In the genomic region with DNA sequence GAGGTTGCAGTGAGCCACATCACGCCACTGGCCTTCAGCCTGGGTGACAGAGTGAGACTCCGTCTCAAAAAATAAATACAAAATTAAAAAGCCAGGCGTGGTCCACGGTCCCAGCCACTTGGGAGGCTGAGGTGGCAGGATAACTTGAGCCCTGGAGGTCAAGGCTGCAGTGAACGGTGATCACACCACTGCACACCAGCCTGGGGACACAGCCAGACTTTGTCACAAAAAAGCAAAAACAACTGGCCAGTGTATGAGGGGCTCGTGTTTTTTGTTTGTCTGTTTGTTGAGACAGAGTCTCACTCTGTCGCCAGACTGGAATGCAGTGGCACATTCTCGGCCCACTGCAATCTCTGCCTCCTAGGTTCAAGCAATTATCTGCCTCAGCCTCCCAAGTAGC, we compare ENCODE assay signal across 18 cellular contexts. TPM values are rescaled to one million over a fixed set of nuclear protein-coding genes. Genes with fewer than 3 reads are reported as not detected.
DNase-seq lines count a peak whose midpoint lies in the region; ATAC-seq and TF ChIP-seq lines count a peak whose summit lies in the region.
"Had no signal": no experiment of that assay in that cellular context is flagged by ENCODE, and none has a peak within 500 bp of the region (broad histone marks: within the 10 kb centered on the region; RNA-seq: fewer than 3 reads in every experiment).

No MANE protein-coding gene starts in this region.

- peak overlapping the region; percentile 31 for H3K4me3 Mint-ChIP-seq in activated T-cell treated with anti-CD3 and anti-CD28 coated beads, Interleukin-2, amount 50 U/mL, for 4 hours
- H3K4me3 Mint-ChIP-seq in activated T-cell treated with anti-CD3 and anti-CD28 coated beads, Interleukin-2, amount 50 U/mL, for 72 hours = no peak overlapping the region
- H3K4me3 Mint-ChIP-seq in endodermal cell (peak overlapping the region; percentile 85), nephron progenitor cell (no peak overlapping the region)

- WGBS in endodermal cell (ENCODE audit: insufficient coverage in 1 of 2, insufficient read length in 1 of 2), 2 experiments = 95 to 97% methylated on average over 6 to 8 of the region's 8 CpGs
- no CpG with 5 or more reads among the region's 8 CpGs for WGBS in trophoblast cell (ENCODE audit: extremely low coverage, insufficient coverage, insufficient read length)
- WGBS in upper lobe of left lung, 2 donors = 85 to 88% methylated on average over 8 of the region's 8 CpGs
- WGBS in gastroesophageal sphincter (ENCODE audit: low coverage in 1 of 2), 2 donors = 75 to 82% methylated on average over 5 to 7 of the region's 8 CpGs

- no peak overlapping the region for H2BK120ac ChIP-seq in trophoblast cell (ENCODE audit: insufficient read depth, low read length, poor library complexity)

- ATAC-seq in activated T-cell treated with anti-CD3 and anti-CD28 coated beads, Interleukin-2, amount 50 U/mL, for 4 hours = no peak
- ATAC-seq in activated T-cell treated with anti-CD3 and anti-CD28 coated beads, Interleukin-2, amount 50 U/mL, for 72 hours (replicated peaks in 1 of 2) = no peak
- ATAC-seq in upper lobe of left lung (ENCODE audit: low FRiP score in 2 of 2) (no peak), gastroesophageal sphincter (no peak)

- peak overlapping the region; percentile 96 for H2AK5ac ChIP-seq in trophoblast cell (ENCODE audit: low read length)

- no peak for DNase-seq in activated T-cell treated with anti-CD3 and anti-CD28 coated beads, Interleukin-2, amount 50 U/mL, for 4 hours
- DNase-seq in activated T-cell treated with anti-CD3 and anti-CD28 coated beads, Interleukin-2, amount 50 U/mL, for 72 hours = no peak
- DNase-seq in endodermal cell (peak; percentile 64), trophoblast cell (no peak), upper lobe of left lung (no peak), nephron progenitor cell (no peak), GM13976 (ENCODE audit: low spot score) (no peak)
- DNase-seq: 8988T; activated naive CD4-positive, alpha-beta T cell treated with anti-CD3 and anti-CD28 coated beads, Interleukin-2, amount 10 ng/mL, durations not matched to agents 7 days and 5 days; DMS 273 treated with DMSO at 0.1 percent for 48 hours; NCI-H187; NCI-H226; NK-92 treated with Interleukin-12 subunit alpha and Interleukin-12 subunit beta, amount 100 ng/mL, for 24 hours; RPMI8226 had no signal

- no peak overlapping the region for H2AFZ ChIP-seq in trophoblast cell (ENCODE audit: insufficient read depth, low read length, poor library complexity)

- H3K18ac ChIP-seq in trophoblast cell (ENCODE audit: low read length) = no peak overlapping the region

- no peak overlapping the region for H4K12ac ChIP-seq in trophoblast cell (ENCODE audit: low read depth, low read length)

- H3K4ac ChIP-seq in trophoblast cell (ENCODE audit: low read depth, low read length) = no peak overlapping the region

- no peaks in the 10 kb centered on the region for H3K4me1 ChIP-seq in endodermal cell (ENCODE audit: control insufficient read depth, insufficient read depth, low read length)
- H3K4me1 ChIP-seq in trophoblast cell (ENCODE audit: control insufficient read depth in 1 of 2, insufficient read depth in 2 of 2, low read length in 2 of 2) = peaks cover 9 to 11% of the 10 kb centered on the region in 2 experiments
- H3K4me1 ChIP-seq in upper lobe of left lung = peaks cover 24 to 45% (median 38%) of the 10 kb centered on the region in 4 donors
- peaks cover 2 to 38% (median 16%) of the 10 kb centered on the region in 3 donors for H3K4me1 ChIP-seq in gastroesophageal sphincter

- in situ Hi-C loops in GM13976 (cut with MboI; ENCODE audit: low sequenced_read_pairs, unreplicated experiment) = no loop called here

- H4K8ac ChIP-seq in trophoblast cell (ENCODE audit: low read depth, low read length) = peak overlapping the region; percentile 43

- no peak for TF ChIP-seq EP300 in upper lobe of left lung (IDR thresholded peaks at IDR 0.05)
- no peak for TF ChIP-seq EP300 in gastroesophageal sphincter (IDR thresholded peaks at IDR 0.05)

- H3K4me2 ChIP-seq in trophoblast cell (ENCODE audit: low read length) = no peak overlapping the region

- no peaks in the 10 kb centered on the region for H3K27me3 Mint-ChIP-seq in activated T-cell treated with anti-CD3 and anti-CD28 coated beads, Interleukin-2, amount 50 U/mL, for 4 hours (ENCODE audit: low read depth)
- H3K27me3 Mint-ChIP-seq in activated T-cell treated with anti-CD3 and anti-CD28 coated beads, Interleukin-2, amount 50 U/mL, for 72 hours (ENCODE audit: low read depth) = no peaks in the 10 kb centered on the region
- H3K27me3 Mint-ChIP-seq in endodermal cell (ENCODE audit: insufficient read depth) (no peaks in the 10 kb centered on the region), nephron progenitor cell (ENCODE audit: low read depth, poor library complexity) (peaks cover 3% of the 10 kb centered on the region)

- peaks cover 33% of the 10 kb centered on the region for H3K4me1 Mint-ChIP-seq in activated T-cell treated with anti-CD3 and anti-CD28 coated beads, Interleukin-2, amount 50 U/mL, for 4 hours (ENCODE audit: low read depth)
- peaks cover 40% of the 10 kb centered on the region for H3K4me1 Mint-ChIP-seq in activated T-cell treated with anti-CD3 and anti-CD28 coated beads, Interleukin-2, amount 50 U/mL, for 72 hours (ENCODE audit: low read depth)
- H3K4me1 Mint-ChIP-seq in endodermal cell (peaks cover 17% of the 10 kb centered on the region), nephron progenitor cell (peaks cover 42% of the 10 kb centered on the region)

- H3K27ac ChIP-seq in endodermal cell (ENCODE audit: low read depth, low read length) (no peak overlapping the region), trophoblast cell (ENCODE audit: low read depth, low read length) (no peak overlapping the region), upper lobe of left lung (peak overlapping the region; percentile 90 to 92 (median 92)), gastroesophageal sphincter (peak overlapping the region in 2 of 4 donors; percentile 91 to 94)

- no peaks in the 10 kb centered on the region for H3K9me3 Mint-ChIP-seq in activated T-cell treated with anti-CD3 and anti-CD28 coated beads, Interleukin-2, amount 50 U/mL, for 4 hours
- no peaks in the 10 kb centered on the region for H3K9me3 Mint-ChIP-seq in activated T-cell treated with anti-CD3 and anti-CD28 coated beads, Interleukin-2, amount 50 U/mL, for 72 hours
- H3K9me3 Mint-ChIP-seq in endodermal cell (no peaks in the 10 kb centered on the region), nephron progenitor cell (peaks cover 11% of the 10 kb centered on the region)

- no peak overlapping the region for H4K91ac ChIP-seq in trophoblast cell (ENCODE audit: low read depth, low read length)

- H3K36me3 ChIP-seq in endodermal cell (ENCODE audit: control insufficient read depth, insufficient read depth, low read length) (peaks cover 25% of the 10 kb centered on the region), trophoblast cell (ENCODE audit: control insufficient read depth in 1 of 2, insufficient read depth in 2 of 2, low read length in 2 of 2) (peaks cover 13 to 21% of the 10 kb centered on the region in 2 experiments), upper lobe of left lung (peaks cover 9 to 18% (median 11%) of the 10 kb centered on the region in 4 donors), gastroesophageal sphincter (peaks cover 0 to 23% of the 10 kb centered on the region in 2 donors)

- no peak overlapping the region for H2BK5ac ChIP-seq in trophoblast cell (ENCODE audit: low read depth, low read length, poor library complexity)

- H3K79me1 ChIP-seq in trophoblast cell (ENCODE audit: low read length) = peaks cover 14% of the 10 kb centered on the region

- TF ChIP-seq CTCF in endodermal cell (conservative IDR thresholded peaks at IDR 0.05) (no peak), upper lobe of left lung (IDR thresholded peaks at IDR 0.05) (no peak), nephron progenitor cell (IDR thresholded peaks at IDR 0.05) (no peak), GM13976 (IDR thresholded peaks at IDR 0.05; ENCODE audit: borderline replicate concordance, control extremely low read depth, extremely low read depth, insufficient read depth, missing control alignments) (no peak), gastroesophageal sphincter (IDR thresholded peaks at IDR 0.05) (no peak)

- H3K36me3 Mint-ChIP-seq in activated T-cell treated with anti-CD3 and anti-CD28 coated beads, Interleukin-2, amount 50 U/mL, for 4 hours (ENCODE audit: insufficient read depth) = peaks cover 24% of the 10 kb centered on the region
- H3K36me3 Mint-ChIP-seq in activated T-cell treated with anti-CD3 and anti-CD28 coated beads, Interleukin-2, amount 50 U/mL, for 72 hours (ENCODE audit: insufficient read depth in 2 of 2) = peaks cover 18 to 23% of the 10 kb centered on the region in 2 donors
- H3K36me3 Mint-ChIP-seq in endodermal cell (ENCODE audit: low read depth) (peaks cover 27% of the 10 kb centered on the region), nephron progenitor cell (ENCODE audit: low read depth) (peaks cover 37% of the 10 kb centered on the region)

- H3K23ac ChIP-seq in trophoblast cell (ENCODE audit: low read length) = no peak overlapping the region

- no peak overlapping the region for H3K14ac ChIP-seq in trophoblast cell (ENCODE audit: low read length)

- H3K9me3 ChIP-seq in endodermal cell (ENCODE audit: control insufficient read depth, low read length) (no peaks in the 10 kb centered on the region), trophoblast cell (ENCODE audit: insufficient read depth, low read depth, low read length) (no peaks in the 10 kb centered on the region), upper lobe of left lung (no peaks in the 10 kb centered on the region), gastroesophageal sphincter (no peaks in the 10 kb centered on the region)
- H3K9me3 ChIP-seq: ascending aorta; BLaER1 treated with 17β-estradiol and CSF1 and Interleukin-3, amounts not matched to agents 10 nM and 100 nM had no signal

- H3K4me3 ChIP-seq in endodermal cell (ENCODE audit: low read length) (no peak overlapping the region), trophoblast cell (ENCODE audit: low read depth, low read length) (no peak overlapping the region), upper lobe of left lung (no peak overlapping the region), gastroesophageal sphincter (no peak overlapping the region)

- no peaks in the 10 kb centered on the region for H3K27me3 ChIP-seq in endodermal cell (ENCODE audit: control insufficient read depth, insufficient read depth, low read length, poor library complexity, severe bottlenecking)
- no peaks in the 10 kb centered on the region for H3K27me3 ChIP-seq in trophoblast cell (ENCODE audit: insufficient read depth, low read length)
- no peaks in the 10 kb centered on the region for H3K27me3 ChIP-seq in upper lobe of left lung
- no peaks in the 10 kb centered on the region for H3K27me3 ChIP-seq in gastroesophageal sphincter
- H3K27me3 ChIP-seq: ascending aorta; BLaER1 treated with 17β-estradiol and CSF1 and Interleukin-3, amounts not matched to agents 10 nM and 100 nM had no signal

- H3K9ac ChIP-seq in endodermal cell (ENCODE audit: extremely low read depth, low read length, poor library complexity, severe bottlenecking) = no peak overlapping the region
- no peak overlapping the region for H3K9ac ChIP-seq in trophoblast cell (ENCODE audit: low read length)

- H3K79me2 ChIP-seq in trophoblast cell (ENCODE audit: control insufficient read depth, insufficient read depth, low read length, poor library complexity) = peaks cover 7% of the 10 kb centered on the region

- H3K27ac Mint-ChIP-seq in activated T-cell treated with anti-CD3 and anti-CD28 coated beads, Interleukin-2, amount 50 U/mL, for 72 hours = no peak overlapping the region
- H3K27ac Mint-ChIP-seq in endodermal cell = no peak overlapping the region
- H3K27ac Mint-ChIP-seq in nephron progenitor cell = no peak overlapping the region

- H2BK12ac ChIP-seq in trophoblast cell (ENCODE audit: low read length) = peak overlapping the region; percentile 71

- TF ChIP-seq POLR2A in upper lobe of left lung (IDR thresholded peaks at IDR 0.05) (no peak), gastroesophageal sphincter (IDR thresholded peaks at IDR 0.05) (no peak)

RNA-seq across cellular contexts. Expression of a gene that starts 1.2 kb away (rescaled TPM):
- 1,000 to 10,000 TPM; 1,915 to 2,057 (median 1,991) TPM for total RNA-seq in activated T-cell treated with anti-CD3 and anti-CD28 coated beads, Interleukin-2, amount 50 U/mL, for 4 hours
- total RNA-seq in activated T-cell treated with anti-CD3 and anti-CD28 coated beads, Interleukin-2, amount 50 U/mL, for 72 hours = 1,000 to 10,000 TPM in 1 of 2 donors, 100 to 1,000 TPM in 1; 726 to 1,037 TPM
- total RNA-seq in endodermal cell (1,000 to 10,000 TPM; 1,658 to 1,721 TPM), upper lobe of left lung (1,000 to 10,000 TPM in 3 of 6 donors, 100 to 1,000 TPM in 3; 281 to 1,666 (median 998) TPM), gastroesophageal sphincter (100 to 1,000 TPM; 697 to 982 (median 790) TPM)
- polyA plus RNA-seq in endodermal cell (2013, experiment 1 of 2) = 2,166 TPM
- polyA plus RNA-seq in endodermal cell (2013, experiment 2 of 2) = 2,122 TPM
- 2,269 and 2,298 TPM in 2 replicates for polyA plus RNA-seq in trophoblast cell (2013)

RNA-seq across cellular contexts. Expression of a gene that starts 26.4 kb away (rescaled TPM):
- 100 to 1,000 TPM in 2 of 3 donors, 10 to 100 TPM in 1; 78.4 to 122 (median 103) TPM for total RNA-seq in activated T-cell treated with anti-CD3 and anti-CD28 coated beads, Interleukin-2, amount 50 U/mL, for 4 hours
- 10 to 100 TPM; 48.5 to 54.9 TPM for total RNA-seq in activated T-cell treated with anti-CD3 and anti-CD28 coated beads, Interleukin-2, amount 50 U/mL, for 72 hours
- total RNA-seq in endodermal cell (100 to 1,000 TPM; 109 to 202 TPM), upper lobe of left lung (10 to 100 TPM in 4 of 6 donors, 1 to 10 TPM in 2; 3.4 to 30.4 (median 11.1) TPM), gastroesophageal sphincter (10 to 100 TPM in 2 of 4 donors, 1 to 10 TPM in 2; 7.3 to 16.4 (median 10.3) TPM)
- polyA plus RNA-seq in endodermal cell (2013, experiment 1 of 2) = 391 TPM
- polyA plus RNA-seq in endodermal cell (2013, experiment 2 of 2) = 343 TPM
- 14.4 and 14.8 TPM in 2 replicates for polyA plus RNA-seq in trophoblast cell (2013)

RNA-seq across cellular contexts. Expression of a gene that starts 35.7 kb away (rescaled TPM):
- total RNA-seq in activated T-cell treated with anti-CD3 and anti-CD28 coated beads, Interleukin-2, amount 50 U/mL, for 4 hours = 10 to 100 TPM; 24.7 to 34.0 (median 31.0) TPM
- 10 to 100 TPM; 46.0 to 47.3 TPM for total RNA-seq in activated T-cell treated with anti-CD3 and anti-CD28 coated beads, Interleukin-2, amount 50 U/mL, for 72 hours
- total RNA-seq in endodermal cell (1 to 10 TPM in 1 of 2 donors, under 1 TPM in 1; 0.51 to 1.1 TPM), upper lobe of left lung (100 to 1,000 TPM in 2 of 6 donors, 10 to 100 TPM in 4; 33.4 to 127 (median 48.6) TPM), gastroesophageal sphincter (10 to 100 TPM in 3 of 4 donors, 1 to 10 TPM in 1; 6.5 to 15.5 (median 11.6) TPM)
- polyA plus RNA-seq in endodermal cell (2013, experiment 1 of 2) = 1.4 TPM
- 2.1 TPM for polyA plus RNA-seq in endodermal cell (2013, experiment 2 of 2)
- polyA plus RNA-seq in trophoblast cell (2013) = 202 and 233 TPM in 2 replicates
- polyA plus RNA-seq: neural cell had no signal

Comparison
In these comparisons a context has a peak if more than half of its experiments do, and no peak if none do; other contexts are left out.
1. H3K4me3 Mint-ChIP-seq: peak in activated T-cell treated with anti-CD3 and anti-CD28 coated beads, Interleukin-2, amount 50 U/mL, for 4 hours (single experiment) and endodermal cell (single experiment); none in activated T-cell treated with anti-CD3 and anti-CD28 coated beads, Interleukin-2, amount 50 U/mL, for 72 hours (0 of 2) and nephron progenitor cell (single experiment).
2. H3K27ac ChIP-seq: peak in upper lobe of left lung (4 of 4); none in endodermal cell (single experiment) and trophoblast cell (single experiment).